In the genomic region with DNA sequence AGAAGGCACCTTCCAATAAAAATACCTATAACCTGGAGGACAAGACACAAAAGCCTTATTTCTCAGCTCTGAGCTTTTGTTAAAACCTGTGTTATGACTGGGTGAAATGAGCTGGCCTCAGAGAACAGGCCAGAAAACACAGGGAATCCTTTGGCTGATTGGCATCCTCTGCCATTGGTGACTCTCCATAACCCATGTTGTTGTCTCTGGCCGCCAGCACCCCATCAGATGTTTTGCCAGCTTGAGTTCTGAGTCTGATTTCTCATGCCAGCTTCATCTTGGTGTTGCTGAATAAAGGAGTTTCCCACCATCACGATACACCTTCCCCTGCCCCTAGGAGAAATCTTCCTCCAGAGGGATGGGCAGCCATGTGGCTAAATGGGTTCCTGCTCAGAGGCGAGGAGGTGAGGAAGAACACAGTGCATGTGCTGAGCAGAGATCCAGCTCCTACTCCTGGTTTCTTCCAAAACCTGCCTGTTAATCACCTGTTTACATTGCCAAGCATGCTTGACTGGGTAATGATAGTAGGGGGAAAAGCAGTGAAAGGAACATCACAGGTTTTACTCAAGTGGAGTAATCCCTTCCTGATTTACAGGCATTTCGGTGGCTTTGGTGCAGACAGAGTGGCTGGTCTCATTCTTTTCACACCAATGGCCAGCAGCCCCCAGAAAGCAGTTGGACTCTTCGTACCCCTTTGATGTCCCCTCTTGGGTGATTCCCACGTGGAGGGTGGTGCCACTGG, we compare ENCODE assay signal across 28 cellular contexts.
DNase-seq lines count a peak whose midpoint lies in the region; ATAC-seq, FAIRE-seq and TF ChIP-seq lines count a peak whose summit lies in the region.
"Had no signal": no experiment of that assay in that cellular context is flagged by ENCODE, and none has a peak within 500 bp of the region (broad histone marks: within the 10 kb centered on the region; RNA-seq: fewer than 3 reads in every experiment).

No MANE protein-coding gene starts in this region.

- no peaks in the 10 kb centered on the region for H3K9me3 Mint-ChIP-seq in activated T-helper 17 cell treated with anti-CD3 and anti-CD28 coated beads, Interleukin-2, amount 50 U/mL, for 72 hours
- H3K9me3 Mint-ChIP-seq: activated CD4-positive, alpha-beta T cell treated with anti-CD3 and anti-CD28 coated beads, Interleukin-2, amount 10 ng/mL, durations not matched to agents 7 days and 5 days; natural killer cell; stimulated activated memory B cell treated with anti-CD40 and anti-IgM and Interleukin-4, amounts not matched to agents 10 μg/mL and 1 μg/mL and 100 μg/mL, for 72 hours had no signal

- H3K9ac ChIP-seq in parathyroid adenoma, result no peak overlapping the region

- H3K4me2 ChIP-seq in parathyroid adenoma (ENCODE audit: low read length), result peak overlapping the region; percentile 5

- no peak overlapping the region for H2AFZ ChIP-seq in parathyroid adenoma

- H3K9me3 ChIP-seq in parathyroid adenoma (ENCODE audit: control insufficient read depth, low read length) (no peaks in the 10 kb centered on the region), uterus (no peaks in the 10 kb centered on the region), small intestine (ENCODE audit: control insufficient read depth, low read depth) (no peaks in the 10 kb centered on the region)
- H3K9me3 ChIP-seq: Caco-2, suprapubic skin had no signal

- H3K36me3 Mint-ChIP-seq in activated T-helper 17 cell treated with anti-CD3 and anti-CD28 coated beads, Interleukin-2, amount 50 U/mL, for 72 hours (ENCODE audit: low read depth), result no peaks in the 10 kb centered on the region
- H3K36me3 Mint-ChIP-seq: activated naive CD8-positive, alpha-beta T cell; CD14-positive monocyte; natural killer cell; stimulated activated memory B cell treated with anti-CD40 and anti-IgM and Interleukin-4, amounts not matched to agents 10 μg/mL and 1 μg/mL and 100 μg/mL, for 72 hours had no signal

- no peak for FAIRE-seq in small intestine (lab: Jason Lieb, UNC)
- FAIRE-seq: kidney had no signal

- WGBS in small intestine, 3 donors, result 74 to 80% (median 79%) methylated on average over 6 of the region's 6 CpGs

- H3K27ac Mint-ChIP-seq in activated T-helper 17 cell treated with anti-CD3 and anti-CD28 coated beads, Interleukin-2, amount 50 U/mL, for 72 hours, result no peak overlapping the region
- H3K27ac Mint-ChIP-seq: activated CD4-positive, alpha-beta T cell treated with anti-CD3 and anti-CD28 coated beads, Interleukin-2, amount 10 ng/mL, durations not matched to agents 7 days and 5 days; activated naive CD8-positive, alpha-beta T cell; CD14-positive monocyte; natural killer cell; stimulated activated memory B cell treated with anti-CD40 and anti-IgM and Interleukin-4, amounts not matched to agents 10 μg/mL and 1 μg/mL and 100 μg/mL, for 72 hours had no signal

- H3K4me3 Mint-ChIP-seq in activated T-helper 17 cell treated with anti-CD3 and anti-CD28 coated beads, Interleukin-2, amount 50 U/mL, for 72 hours, result no peak overlapping the region
- H3K4me3 Mint-ChIP-seq: activated CD4-positive, alpha-beta T cell treated with anti-CD3 and anti-CD28 coated beads, Interleukin-2, amount 10 ng/mL, durations not matched to agents 7 days and 5 days; activated naive CD8-positive, alpha-beta T cell; natural killer cell; stimulated activated memory B cell treated with anti-CD40 and anti-IgM and Interleukin-4, amounts not matched to agents 10 μg/mL and 1 μg/mL and 100 μg/mL, for 72 hours had no signal

- no peak overlapping the region for H3K27ac ChIP-seq in parathyroid adenoma
- H3K27ac ChIP-seq in uterus, result no peak overlapping the region
- no peak overlapping the region for H3K27ac ChIP-seq in small intestine (ENCODE audit: low read depth in 1 of 2, low read length in 1 of 2)
- H3K27ac ChIP-seq: suprapubic skin, VCaP had no signal

- no peaks in the 10 kb centered on the region for H3K27me3 ChIP-seq in parathyroid adenoma (ENCODE audit: control insufficient read depth, insufficient read depth, low read length)
- H3K27me3 ChIP-seq in uterus, result no peaks in the 10 kb centered on the region
- H3K27me3 ChIP-seq in small intestine (ENCODE audit: control insufficient read depth in 2 of 2, insufficient read depth in 2 of 2, low read length in 2 of 2), result no peaks in the 10 kb centered on the region
- H3K27me3 ChIP-seq: suprapubic skin had no signal

- peak; percentile 13 for DNase-seq in NCI-H2171 treated with DMSO at 0.1 percent for 48 hours (lab: John Stamatoyannopoulos, UW)
- DNase-seq in NCI-H2171 (lab: John Stamatoyannopoulos, UW), result no peak
- DNase-seq in NCI-H2029 (lab: John Stamatoyannopoulos, UW), result peak; percentile 48
- DNase-seq in cerebellum (ENCODE audit: low spot score), result peak; percentile 62
- DNase-seq in uterus, result no peak
- no peak for DNase-seq in small intestine
- DNase-seq: 8988T; activated CD4-positive, alpha-beta T cell treated with anti-CD3 and anti-CD28 coated beads, Interleukin-2, amount 10 ng/mL, durations not matched to agents 7 days and 5 days; activated effector memory CD4-positive, alpha-beta T cell treated with anti-CD3 and anti-CD28 coated beads, Interleukin-2, amount 50 U/mL, for 16 hours; Caco-2; cortex of kidney; DND-41; head of caudate nucleus; IMR-90; kidney; natural killer cell; NCI-H1694; NCI-H2227 treated with DMSO at 0.1 percent for 48 hours; NCI-H82; T1000 had no signal

- ATAC-seq in activated T-helper 17 cell treated with anti-CD3 and anti-CD28 coated beads, Interleukin-2, amount 50 U/mL, for 72 hours (replicated peaks), result no peak
- ATAC-seq: natural killer cell; stimulated activated memory B cell treated with anti-CD40 and anti-IgM and Interleukin-4, amounts not matched to agents 10 μg/mL and 1 μg/mL and 100 μg/mL, for 72 hours had no signal

- H3K4me3 ChIP-seq in parathyroid adenoma (ENCODE audit: low read depth, low read length) (no peak overlapping the region), uterus (no peak overlapping the region), small intestine (ENCODE audit: low read depth in 1 of 2, low read length in 2 of 2) (no peak overlapping the region)
- H3K4me3 ChIP-seq: lung, suprapubic skin had no signal

- H3K4me1 ChIP-seq in parathyroid adenoma, result no peaks in the 10 kb centered on the region
- H3K4me1 ChIP-seq in uterus, result no peaks in the 10 kb centered on the region
- peaks cover 0 to 7% of the 10 kb centered on the region in 2 donors for H3K4me1 ChIP-seq in small intestine (ENCODE audit: control insufficient read depth in 2 of 2, insufficient read depth in 1 of 2, low read depth in 1 of 2, low read length in 1 of 2)

- H3K79me2 ChIP-seq in parathyroid adenoma, result peaks cover 13% of the 10 kb centered on the region

- intact Hi-C loops in uterus (cut with DNase I; ENCODE audit: low total_unique reads), result no loop called here

- no peaks in the 10 kb centered on the region for H3K4me1 Mint-ChIP-seq in activated T-helper 17 cell treated with anti-CD3 and anti-CD28 coated beads, Interleukin-2, amount 50 U/mL, for 72 hours
- H3K4me1 Mint-ChIP-seq: activated CD4-positive, alpha-beta T cell treated with anti-CD3 and anti-CD28 coated beads, Interleukin-2, amount 10 ng/mL, durations not matched to agents 7 days and 5 days; CD14-positive monocyte; natural killer cell had no signal

- TF ChIP-seq CTCF in parathyroid adenoma (IDR thresholded peaks at IDR 0.05), result no peak
- no peak for TF ChIP-seq CTCF in uterus (IDR thresholded peaks at IDR 0.05)

- TF ChIP-seq POLR2A in uterus (IDR thresholded peaks at IDR 0.05), result no peak

- H3K36me3 ChIP-seq in parathyroid adenoma (ENCODE audit: control insufficient read depth, insufficient read depth, low read length) (no peaks in the 10 kb centered on the region), uterus (no peaks in the 10 kb centered on the region), small intestine (ENCODE audit: control insufficient read depth in 2 of 2, insufficient read depth in 2 of 2, low read length in 2 of 2) (no peaks in the 10 kb centered on the region)
- H3K36me3 ChIP-seq: suprapubic skin had no signal

- peaks cover under 1% of the 10 kb centered on the region for H3K27me3 Mint-ChIP-seq in activated T-helper 17 cell treated with anti-CD3 and anti-CD28 coated beads, Interleukin-2, amount 50 U/mL, for 72 hours
- H3K27me3 Mint-ChIP-seq: activated CD4-positive, alpha-beta T cell treated with anti-CD3 and anti-CD28 coated beads, Interleukin-2, amount 10 ng/mL, durations not matched to agents 7 days and 5 days; stimulated activated memory B cell treated with anti-CD40 and anti-IgM and Interleukin-4, amounts not matched to agents 10 μg/mL and 1 μg/mL and 100 μg/mL, for 72 hours had no signal

Comparison
In these comparisons a context has a peak if more than half of its experiments do, and no peak if none do; other contexts are left out.
1. DNase-seq: peak in NCI-H2171 treated with DMSO at 0.1 percent for 48 hours (single experiment), NCI-H2029 (single experiment) and cerebellum (single experiment); none in NCI-H2171 (single experiment), uterus (0 of 2) and small intestine (single experiment).